8 cellular contexts compared by ENCODE assay signal in genomic region chr17:18258356-18259038, GRCh38. TPM values are rescaled to one million over a fixed set of nuclear protein-coding genes. Genes with fewer than 3 reads are reported as not detected.
A peak's percentile ranks its signal among the peaks of the same experiment; 100 is the strongest.
DNase-seq lines count a peak whose midpoint lies in the region; ATAC-seq, FAIRE-seq and TF ChIP-seq lines count a peak whose summit lies in the region.

Gene FLII (minus strand): TSS chr17:18258738. CDS start chr17:18258690, 48 bp downstream.

- peak; percentile 86 for DNase-seq in AG08396 (ENCODE audit: low spot score)
- peak; percentile 50 for DNase-seq in M059J (ENCODE audit: low read depth)
- DNase-seq in activated CD4-positive, alpha-beta T cell treated with anti-CD3 and anti-CD28 coated beads, Interleukin-2, amount 50 U/mL, for 4 hours, result peak; percentile 30 to 35
- peak in 7 of 10 donors; percentile 24 to 81 (median 61) for DNase-seq in dorsolateral prefrontal cortex
- peak; percentile 19 for DNase-seq in HepG2 (ENCODE audit: low spot score)
- peak; percentile 70 to 71 for DNase-seq in stimulated activated CD4-positive, alpha-beta T cell treated with anti-CD3 and anti-CD28 coated beads, Interleukin-2, amount 100 ng/mL, for 24 hours

- TF ChIP-seq RAD21 in HepG2 (CRISPR knock-in tag; IDR thresholded peaks at IDR 0.05), result no peak; the same call in 1 of the 2 replicates

- intact Hi-C loops in dorsolateral prefrontal cortex (cut with DNase I), result loop anchor here in 1 of 2 donors (5.0 kb wide), 1 partner anchor 36 kb away; no protein-coding TSS in a partner anchor
- intact Hi-C loops in HepG2 (cut with micrococcal nuclease; ENCODE audit: unreplicated experiment), result loop anchor here (5.0 kb wide), 1 partner anchor 59 kb away; the partner anchor contains the start of gene SMCR8

- TF ChIP-seq CTCF in dorsolateral prefrontal cortex (IDR thresholded peaks at IDR 0.05 in 54 of 56, conservative IDR thresholded peaks at IDR 0.05 in 2 of 56; ENCODE audit: low read depth in 1 of 56, partially characterized antibody in 56 of 56), result peak in 8 of 56 donors; percentile 3 to 43 (median 26)
- TF ChIP-seq CTCF in HepG2 (CRISPR knock-in tag; IDR thresholded peaks at IDR 0.05), result no peak

- 1% methylated on average over 21 of the region's 71 CpGs for WGBS in HepG2 (ENCODE audit: low lambda C conversion rate)

- H3K4me3 ChIP-seq in dorsolateral prefrontal cortex, result peak within 1 kb of the TSS; percentile 71 to 100 (median 98)
- peak within 1 kb of the TSS; percentile 67 to 95 (median 87) for H3K4me3 ChIP-seq in HepG2 (replicated peaks in 1 of 3; ENCODE audit: insufficient read depth in 1 of 3, low read depth in 2 of 3, low read length in 3 of 3)

- H3K27ac ChIP-seq in dorsolateral prefrontal cortex (peak within 1 kb of the TSS; percentile 66 to 98 (median 93)), HepG2 (ENCODE audit: extremely low read length, insufficient read depth, low read length) (peak within 1 kb of the TSS; percentile 82)

- TF ChIP-seq EP300 in HepG2 (IDR thresholded peaks at IDR 0.05; ENCODE audit: low read depth in 2 of 2, low read length in 2 of 2) (no peak), HepG2 (CRISPR knock-in tag; IDR thresholded peaks at IDR 0.05; ENCODE audit: borderline replicate concordance) (no peak)

- ATAC-seq in HepG2 (peak; percentile 46), HG03571 (IDR thresholded peaks at IDR 0.05; ENCODE audit: unreplicated experiment) (no peak)

- peak; percentile 71 for TF ChIP-seq POLR2A in GM19099 (IDR thresholded peaks at IDR 0.05; ENCODE audit: extremely low read depth, insufficient read length, low read depth)
- peak in 1 of 2 experiments; percentile 81; a peak in 2 of 4 replicates for TF ChIP-seq POLR2A in HepG2 (IDR thresholded peaks at IDR 0.05; ENCODE audit: insufficient read depth in 1 of 2, low read depth in 2 of 2, low read length in 2 of 2)

- CTCF ChIA-PET in HepG2 (lab: Yijun Ruan, JAX; ENCODE audit: low intra/inter-chr PET ratio, low total read pairs), result no interaction called here

- H3K36me3 ChIP-seq in HepG2 (replicated peaks in 1 of 2; ENCODE audit: control insufficient read depth in 1 of 2, insufficient read depth in 2 of 2, low read length in 2 of 2), result peaks cover 11 to 34% of the 10 kb centered on the region in 2 experiments; a peak in 4 of 5 replicates

- no peak for FAIRE-seq in HepG2 (lab: Jason Lieb, UNC)

- H3K9ac ChIP-seq in HepG2 (ENCODE audit: insufficient read depth, low read depth, low read length), result peak within 1 kb of the TSS; percentile 94

- H2AFZ ChIP-seq in HepG2 (ENCODE audit: low read length), result peak within 1 kb of the TSS; percentile 89

- H3K79me2 ChIP-seq in HepG2 (ENCODE audit: insufficient read depth, low read length), result peaks cover 30% of the 10 kb centered on the region

- POLR2A ChIA-PET in HepG2 (lab: Yijun Ruan, JAX), result interaction anchor here (0.9 to 2.7 kb wide), 4 partner anchors 9 to 68 kb away, joined by 3 to 7 read pairs (median 5); no protein-coding TSS in a partner anchor

- no TSS peak for BruUV-seq in HepG2 (replicated peaks; lab: Mats Ljungman, UMichigan)

- in situ Hi-C loops in HepG2 (cut with HindIII; ENCODE audit: extremely low pct_ligation_motif_present, low pct_unique_long_range_greater_than_20kb), result loop anchor here (5.0 kb wide), 1 partner anchor 36 kb away; no protein-coding TSS in a partner anchor

- no peaks in the 10 kb centered on the region for H3K9me3 ChIP-seq in HepG2 (ENCODE audit: low read length)

- H4K20me1 ChIP-seq in HepG2 (ENCODE audit: insufficient read depth, low read length), result peaks cover 8% of the 10 kb centered on the region; the same call in 1 of the 2 replicates

- H3K27me3 ChIP-seq in dorsolateral prefrontal cortex, result no peaks in the 10 kb centered on the region
- H3K27me3 ChIP-seq in HepG2 (ENCODE audit: control insufficient read depth in 1 of 2, insufficient read depth in 2 of 2, low read length in 2 of 2), result no peaks in the 10 kb centered on the region; a peak in 1 of 5 replicates

- peak within 1 kb of the TSS; percentile 99 for H3K4me2 ChIP-seq in HepG2 (ENCODE audit: low read depth, low read length)

- peaks cover 34% of the 10 kb centered on the region for H3K4me1 ChIP-seq in HepG2 (ENCODE audit: insufficient read depth, low read length)

TF ChIP-seq in HepG2, 621 proteins besides CTCF, POLR2A, EP300 and RAD21 (continues in another document):
- 0 out of 2 replicates have a peak, but pooled peaks have one; percentile 21 for TF ChIP-seq SIX1 (CRISPR knock-in tag; IDR thresholded peaks at IDR 0.05; ENCODE audit: borderline replicate concordance)
- no peak for TF ChIP-seq TAF15 (IDR thresholded peaks at IDR 0.05; ENCODE audit: low read depth, low read length, poor library complexity, severe bottlenecking)
- TF ChIP-seq, protein P1, sequence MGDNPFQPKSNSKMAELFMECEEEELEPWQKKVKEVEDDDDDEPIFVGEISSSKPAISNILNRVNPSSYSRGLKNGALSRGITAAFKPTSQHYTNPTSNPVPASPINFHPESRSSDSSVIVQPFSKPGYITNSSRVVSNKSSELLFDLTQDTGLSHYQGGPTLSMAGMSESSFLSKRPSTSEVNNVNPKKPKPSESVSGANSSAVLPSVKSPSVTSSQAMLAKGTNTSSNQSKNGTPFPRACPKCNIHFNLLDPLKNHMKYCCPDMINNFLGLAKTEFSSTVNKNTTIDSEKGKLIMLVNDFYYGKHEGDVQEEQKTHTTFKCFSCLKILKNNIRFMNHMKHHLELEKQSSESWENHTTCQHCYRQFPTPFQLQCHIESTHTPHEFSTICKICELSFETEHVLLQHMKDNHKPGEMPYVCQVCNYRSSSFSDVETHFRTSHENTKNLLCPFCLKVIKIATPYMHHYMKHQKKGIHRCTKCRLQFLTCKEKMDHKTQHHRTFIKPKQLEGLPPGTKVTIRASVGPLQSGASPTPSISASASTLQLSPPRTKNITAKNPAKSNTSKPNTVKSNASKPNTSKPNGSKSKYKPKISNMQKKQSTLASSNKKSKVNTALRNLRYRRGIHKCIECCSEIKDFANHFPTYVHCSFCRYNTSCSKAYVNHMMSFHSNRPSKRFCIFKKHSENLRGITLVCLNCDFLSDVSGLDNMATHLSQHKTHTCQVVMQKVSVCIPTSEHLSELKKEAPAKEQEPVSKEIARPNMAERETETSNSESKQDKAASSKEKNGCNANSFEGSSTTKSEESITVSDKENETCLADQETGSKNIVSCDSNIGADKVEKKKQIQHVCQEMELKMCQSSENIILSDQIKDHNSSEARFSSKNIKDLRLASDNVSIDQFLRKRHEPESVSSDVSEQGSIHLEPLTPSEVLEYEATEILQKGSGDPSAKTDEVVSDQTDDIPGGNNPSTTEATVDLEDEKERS (CRISPR knock-in tag; IDR thresholded peaks at IDR 0.05), result no peak
- TF ChIP-seq ZNF10 (CRISPR knock-in tag; IDR thresholded peaks at IDR 0.05; ENCODE audit: borderline replicate concordance, low read depth), result no peak
- no peak for TF ChIP-seq KDM3A (CRISPR knock-in tag; IDR thresholded peaks at IDR 0.05; ENCODE audit: low read depth)
- TF ChIP-seq SRSF9 (IDR thresholded peaks at IDR 0.05; ENCODE audit: borderline replicate concordance, insufficient read depth, low read depth, low read length, poor library complexity, severe bottlenecking), result no peak
- peak; percentile 66; the same call in 1 of the 2 replicates for TF ChIP-seq ZMYM3 (CRISPR knock-in tag; IDR thresholded peaks at IDR 0.05)
- TF ChIP-seq GLMP (CRISPR knock-in tag; IDR thresholded peaks at IDR 0.05; ENCODE audit: borderline replicate concordance), result no peak
- TF ChIP-seq ZNF101 (CRISPR knock-in tag; IDR thresholded peaks at IDR 0.05; ENCODE audit: borderline replicate concordance, low read depth), result no peak
- 0 out of 2 replicates have a peak, but pooled peaks have one; percentile 1 for TF ChIP-seq SALL1 (CRISPR knock-in tag; IDR thresholded peaks at IDR 0.05)
- TF ChIP-seq SNAPC5 (CRISPR knock-in tag; IDR thresholded peaks at IDR 0.05; ENCODE audit: borderline replicate concordance), result no peak
- TF ChIP-seq ZNF598 (CRISPR knock-in tag; IDR thresholded peaks at IDR 0.05; ENCODE audit: borderline replicate concordance), result 0 out of 2 replicates have a peak, but pooled peaks have one; percentile 15

RNA-seq across cellular contexts. Expression of gene FLII, which starts in this region (rescaled TPM):
- total RNA-seq in M059J (2014; rRNA removed; shearing (Covaris generic)), result 180 and 214 TPM in 2 replicates
- total RNA-seq in dorsolateral prefrontal cortex (100 to 1,000 TPM in 118 of 120 experiments, 10 to 100 TPM in 2; 86.1 to 217 (median 147) TPM), HepG2 (2016; rRNA removed; fragmentation: Illumina TruSeq; extraction: Trizol) (130 and 135 TPM in 2 replicates)
- 20.5 and 23.1 TPM in 2 replicates for total RNA-seq in HepG2 (2016; cell fraction: cytosol; rRNA removed; fragmentation: Illumina TruSeq; extraction: Trizol; ENCODE audit: low read depth)
- 123 and 124 TPM in 2 replicates for total RNA-seq in HepG2 (2016; cell fraction: insoluble cytoplasmic fraction; rRNA removed; fragmentation: Illumina TruSeq; extraction: Trizol)
- total RNA-seq in HepG2 (2016; cell fraction: membrane; rRNA removed; fragmentation: Illumina TruSeq; extraction: Trizol), result 56.6 and 58.5 TPM in 2 replicates
- total RNA-seq in HepG2 (2016; cell fraction: nucleus; rRNA removed; fragmentation: Illumina TruSeq; extraction: Trizol), result 79.3 and 83.0 TPM in 2 replicates
- 303 and 324 TPM in 2 replicates for polyA plus RNA-seq in HepG2 (2011; rRNA removed)
- 189 and 265 TPM in 2 replicates for polyA plus RNA-seq in HepG2 (2011; cell fraction: cytosol; rRNA removed)
- 685 and 845 TPM in 2 replicates for polyA plus RNA-seq in HepG2 (2011; cell fraction: nucleus; rRNA removed)
- 108 and 130 TPM in 2 replicates for polyA plus RNA-seq in HepG2 (2012)
- polyA plus RNA-seq in HepG2 (2016; cell fraction: cytosol; fragmentation: Illumina TruSeq; extraction: Trizol; ENCODE audit: low read depth), result 15.6 and 17.4 TPM in 2 replicates
- 140 and 172 TPM in 2 replicates for polyA plus RNA-seq in HepG2 (2016; cell fraction: insoluble cytoplasmic fraction; fragmentation: Illumina TruSeq; extraction: Trizol; ENCODE audit: low read depth)
- 37.0 and 39.8 TPM in 2 replicates for polyA plus RNA-seq in HepG2 (2016; cell fraction: membrane; fragmentation: Illumina TruSeq; extraction: Trizol; ENCODE audit: low read depth)
- 198 and 202 TPM in 2 replicates for polyA plus RNA-seq in HepG2 (2016; cell fraction: nucleus; fragmentation: Illumina TruSeq; extraction: Trizol; ENCODE audit: insufficient read depth, low read depth)
- 413 and 442 TPM in 2 replicates for polyA minus RNA-seq in HepG2 (2011; rRNA and poly(A)+ RNA removed; ENCODE audit: low replicate concordance)
- 159 and 175 TPM in 2 replicates for polyA minus RNA-seq in HepG2 (2011; cell fraction: cytosol; rRNA and poly(A)+ RNA removed)
- 95.7 and 108 TPM in 2 replicates for polyA minus RNA-seq in HepG2 (2011; cell fraction: nucleus; rRNA and poly(A)+ RNA removed)

Comparison
In these comparisons a context has a peak if more than half of its experiments do, and no peak if none do; other contexts are left out.
1. DNase-seq: peak in every context shown above with its lines; median percentile 86 in AG08396; 70 in stimulated activated CD4-positive, alpha-beta T cell treated with anti-CD3 and anti-CD28 coated beads, Interleukin-2, amount 100 ng/mL, for 24 hours; 61 in dorsolateral prefrontal cortex; 50 in M059J; 32 in activated CD4-positive, alpha-beta T cell treated with anti-CD3 and anti-CD28 coated beads, Interleukin-2, amount 50 U/mL, for 4 hours; 19 in HepG2.